17 cellular contexts compared by ENCODE assay signal in genomic region chr7:6630007-6630849, GRCh38.
"Had no signal": no experiment of that assay in that cellular context is flagged by ENCODE, and none has a peak within 500 bp of the region (broad histone marks: within the 10 kb centered on the region; RNA-seq: fewer than 3 reads in every experiment).

No MANE protein-coding gene starts in this region.

- H3K27me3 Mint-ChIP-seq: activated naive CD8-positive, alpha-beta T cell treated with anti-CD3 and anti-CD28 coated beads, Interleukin-2, amount 50 U/mL, for 24 hours; T-cell had no signal

- H3K36me3 ChIP-seq: neutrophil, right atrium auricular region had no signal

- H3K27ac ChIP-seq: ascending aorta, gastroesophageal sphincter, neutrophil, right atrium auricular region, tibial nerve had no signal

- H3K9me3 ChIP-seq: ascending aorta, gastroesophageal sphincter, neutrophil, right atrium auricular region, tibial nerve had no signal

- H3K4me2 ChIP-seq: smooth muscle cell had no signal

- ATAC-seq: activated CD8-positive, alpha-beta T cell treated with anti-CD3 and anti-CD28 coated beads, Interleukin-2, amount 10 ng/mL, durations not matched to agents 7 days and 5 days; activated naive CD8-positive, alpha-beta T cell treated with anti-CD3 and anti-CD28 coated beads, Interleukin-2, amount 50 U/mL, for 24 hours; gastroesophageal sphincter; T-cell had no signal

- H3K36me3 Mint-ChIP-seq: T-cell had no signal

- H3K4me3 Mint-ChIP-seq: activated CD8-positive, alpha-beta T cell treated with anti-CD3 and anti-CD28 coated beads, Interleukin-2, amount 10 ng/mL, durations not matched to agents 7 days and 5 days; activated naive CD8-positive, alpha-beta T cell treated with anti-CD3 and anti-CD28 coated beads, Interleukin-2, amount 50 U/mL, for 24 hours; T-cell had no signal

- H3K27me3 ChIP-seq: ascending aorta, gastroesophageal sphincter, neutrophil, right atrium auricular region, tibial nerve had no signal

- H3K4me1 ChIP-seq: ascending aorta, gastroesophageal sphincter, right atrium auricular region, tibial nerve had no signal

- FAIRE-seq: bronchial epithelial cell, colon, endothelial cell of umbilical vein, kidney had no signal

- H3K27ac Mint-ChIP-seq: activated CD8-positive, alpha-beta T cell treated with anti-CD3 and anti-CD28 coated beads, Interleukin-2, amount 10 ng/mL, durations not matched to agents 7 days and 5 days; activated naive CD8-positive, alpha-beta T cell treated with anti-CD3 and anti-CD28 coated beads, Interleukin-2, amount 50 U/mL, for 24 hours; T-cell had no signal

- H3K9me3 Mint-ChIP-seq: activated naive CD8-positive, alpha-beta T cell treated with anti-CD3 and anti-CD28 coated beads, Interleukin-2, amount 50 U/mL, for 24 hours; T-cell had no signal

- H3K4me3 ChIP-seq: ascending aorta, gastroesophageal sphincter, right atrium auricular region, smooth muscle cell, tibial nerve had no signal

- H3K4me1 Mint-ChIP-seq: activated naive CD8-positive, alpha-beta T cell treated with anti-CD3 and anti-CD28 coated beads, Interleukin-2, amount 50 U/mL, for 24 hours had no signal

- DNase-seq: activated CD4-positive, alpha-beta T cell treated with anti-CD3 and anti-CD28 coated beads for 1 hour; activated CD8-positive, alpha-beta memory T cell treated with anti-CD3 and anti-CD28 coated beads, Interleukin-2, amount 50 U/mL, for 48 hours; activated CD8-positive, alpha-beta T cell treated with anti-CD3 and anti-CD28 coated beads, Interleukin-2, amount 10 ng/mL, durations not matched to agents 7 days and 5 days; activated naive CD4-positive, alpha-beta T cell treated with Interleukin-2 at 50 U/mL for 16 hours; activated naive CD8-positive, alpha-beta T cell treated with anti-CD3 and anti-CD28 coated beads, Interleukin-2, amount 50 U/mL, for 24 hours; kidney; T-cell; T1000 had no signal
